ENCODE assay signal across 24 cellular contexts in genomic region chr10:49833162-49833561, GRCh38.
"Had no signal": no experiment of that assay in that cellular context is flagged by ENCODE, and none has a peak within 500 bp of the region (broad histone marks: within the 10 kb centered on the region; RNA-seq: fewer than 3 reads in every experiment).

No MANE protein-coding gene starts in this region.

- DNase-seq: KBM-7, MV-4-11, NCI-H1048, NCI-H1105 treated with DMSO at 0.1 percent for 48 hours, NCI-H1417 treated with DMSO at 0.1 percent for 48 hours, NCI-H146, NCI-H187, NCI-H2029, NCI-H2081 treated with DMSO at 0.1 percent for 48 hours, NCI-H2171, NCI-H226, NCI-H446, NCI-H510A, NCI-H524 treated with DMSO at 0.1 percent for 48 hours, NCI-H69, NCI-H774, Right ventricle myocardium superior, RPMI8226, SIG-M5, SK-N-SH, SW 1271, T-cell had no signal

- H3K27me3 ChIP-seq: SJSA1 had no signal

- H3K4me3 ChIP-seq: SJSA1 had no signal

- H3K27ac ChIP-seq: SJSA1 had no signal

- ATAC-seq: T-cell had no signal

- H3K4me2 ChIP-seq: SK-N-SH had no signal

- H3K9ac ChIP-seq: SK-N-SH had no signal

- H3K9me3 ChIP-seq: SJSA1, SK-N-SH had no signal

- FAIRE-seq: RCC 7860 had no signal
